ENCODE assay signal across 11 cellular contexts in the genomic region with DNA sequence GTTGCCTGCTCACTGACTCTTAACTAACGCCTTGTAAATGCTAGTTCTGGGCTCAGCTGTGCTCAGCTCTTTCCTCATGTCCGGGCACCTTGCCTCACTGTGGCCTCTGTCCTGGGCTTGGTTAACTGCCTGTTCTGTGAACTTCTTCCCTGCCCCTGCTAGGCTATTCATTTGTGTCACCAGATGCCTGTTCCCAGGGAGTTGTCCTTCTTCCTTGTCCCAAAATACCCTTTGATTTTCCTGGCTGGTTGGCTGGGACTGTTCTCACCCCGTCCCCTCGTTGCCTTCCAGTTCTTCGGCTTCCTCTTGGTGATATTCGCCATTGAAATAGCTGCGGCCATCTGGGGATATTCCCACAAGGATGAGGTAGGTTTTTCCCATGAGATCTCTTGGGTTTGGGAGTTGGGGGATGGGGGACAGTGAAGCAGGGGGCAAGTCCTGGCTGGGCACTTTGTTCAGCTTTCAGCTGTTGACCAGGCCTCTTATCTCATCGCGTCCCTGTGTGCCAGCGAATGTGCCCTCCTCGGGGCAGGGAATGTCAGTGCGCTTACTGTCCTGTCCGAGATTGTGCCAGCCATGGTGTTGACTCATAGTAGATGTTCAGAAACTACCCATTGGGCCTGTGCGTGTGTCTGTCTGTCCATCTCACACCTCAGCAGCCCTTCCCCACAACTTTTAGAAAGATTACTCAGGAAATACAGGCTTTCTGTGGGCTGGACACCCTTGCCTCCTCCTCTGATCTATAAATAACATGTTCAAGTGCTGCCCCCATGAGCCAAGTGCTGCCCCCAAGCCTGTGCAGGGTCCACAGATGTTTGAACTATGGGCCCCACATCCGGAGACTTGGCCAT. TPM values are rescaled to one million over a fixed set of nuclear protein-coding genes. Genes with fewer than 3 reads are reported as not detected.
DNase-seq lines count a peak whose midpoint lies in the region; ATAC-seq, FAIRE-seq and TF ChIP-seq lines count a peak whose summit lies in the region.
"Had no signal": no experiment of that assay in that cellular context is flagged by ENCODE, and none has a peak within 500 bp of the region (broad histone marks: within the 10 kb centered on the region; RNA-seq: fewer than 3 reads in every experiment).

No MANE protein-coding gene starts in this region.

- H3K9ac ChIP-seq in endothelial cell of umbilical vein (replicated peaks; ENCODE audit: extremely low read depth, insufficient read depth, low read length) (no peak overlapping the region), muscle layer of colon (ENCODE audit: low read length) (peak overlapping the region; percentile 7)
- H3K9ac ChIP-seq: GM23248 had no signal

- peaks cover 48% of the 10 kb centered on the region for H3K79me2 ChIP-seq in endothelial cell of umbilical vein (ENCODE audit: control insufficient read depth, insufficient read depth, low read length)

- H3K27me3 ChIP-seq in endothelial cell of umbilical vein (ENCODE audit: control insufficient read depth in 2 of 2, insufficient read depth in 2 of 2, low read length in 2 of 2) (no peaks in the 10 kb centered on the region), muscle layer of colon (ENCODE audit: control insufficient read depth in 1 of 2, insufficient read depth in 2 of 2, low read length in 2 of 2) (no peaks in the 10 kb centered on the region), transverse colon (no peaks in the 10 kb centered on the region)

- no peaks in the 10 kb centered on the region for H4K20me1 ChIP-seq in endothelial cell of umbilical vein (replicated peaks; ENCODE audit: control insufficient read depth, extremely low read depth, insufficient read depth, low read length)

- no peaks in the 10 kb centered on the region for H3K9me3 Mint-ChIP-seq in activated CD4-positive, alpha-beta T cell treated with anti-CD3 and anti-CD28 coated beads, Interleukin-2, amount 10 ng/mL, durations not matched to agents 24 days and 14 days

- H3K27ac ChIP-seq in endothelial cell of umbilical vein (ENCODE audit: insufficient read depth, low read depth, low read length) (peak overlapping the region; percentile 27), muscle layer of colon (ENCODE audit: low read depth, low read length) (peak overlapping the region; percentile 99), transverse colon (peak overlapping the region; percentile 93 to 97 (median 95))
- H3K27ac ChIP-seq: GM23248 had no signal

- H3K9me1 ChIP-seq in endothelial cell of umbilical vein (replicated peaks; ENCODE audit: control insufficient read depth, extremely low read depth, insufficient read depth, low read length) = no peaks in the 10 kb centered on the region

- FAIRE-seq in endothelial cell of umbilical vein (lab: Jason Lieb, UNC) = peak; percentile 74
- FAIRE-seq: GM12878 had no signal

- H3K4me2 ChIP-seq in endothelial cell of umbilical vein (ENCODE audit: insufficient read depth, low read length) = no peak overlapping the region

- POLR2A ChIA-PET in endothelial cell of umbilical vein (lab: Charles Lee) = no interaction called here

- CTCF ChIA-PET in endothelial cell of umbilical vein (lab: Charles Lee) = interaction anchor here (3.9 kb wide), 1 partner anchor 38 kb away, joined by 19 read pairs; no protein-coding TSS in a partner anchor

- peaks cover 24% of the 10 kb centered on the region for H3K4me1 Mint-ChIP-seq in activated CD4-positive, alpha-beta T cell treated with anti-CD3 and anti-CD28 coated beads, Interleukin-2, amount 10 ng/mL, durations not matched to agents 24 days and 14 days

- intact Hi-C loops in activated CD4-positive, alpha-beta T cell treated with anti-CD3 and anti-CD28 coated beads, Interleukin-2, amount 10 ng/mL, durations not matched to agents 24 days and 14 days (cut with micrococcal nuclease) = loop anchor here (5.0 kb wide), 1 partner anchor 34 kb away; no protein-coding TSS in a partner anchor
- intact Hi-C loops in endothelial cell of umbilical vein (cut with micrococcal nuclease) = loop anchor here (2.0 to 5.0 kb wide), 2 partner anchors 39 to 44 kb away; no protein-coding TSS in a partner anchor
- intact Hi-C loops in transverse colon (cut with DNase I; ENCODE audit: low total_unique reads) = loop anchor here (5.0 kb wide), 1 partner anchor 36 kb away; no protein-coding TSS in a partner anchor
- intact Hi-C loops in sciatic nerve (cut with DNase I) = no loop called here

- TF ChIP-seq EP300 in transverse colon (IDR thresholded peaks at IDR 0.05; ENCODE audit: low read depth) = peak; percentile 82

- H3K4me1 ChIP-seq in endothelial cell of umbilical vein (ENCODE audit: control insufficient read depth, extremely low read depth, insufficient read depth, low read length) = peaks cover 60% of the 10 kb centered on the region
- H3K4me1 ChIP-seq in muscle layer of colon (ENCODE audit: insufficient read depth, low read length) = peaks cover 81% of the 10 kb centered on the region
- H3K4me1 ChIP-seq in transverse colon = peaks cover 72 to 81% (median 77%) of the 10 kb centered on the region in 4 donors

- H3K4me3 ChIP-seq in endothelial cell of umbilical vein (replicated peaks in 1 of 3; ENCODE audit: insufficient read depth in 1 of 3, low read depth in 1 of 3, low read length in 3 of 3) (no peak overlapping the region), muscle layer of colon (ENCODE audit: low read depth in 1 of 2, low read length in 2 of 2) (no peak overlapping the region), transverse colon (no peak overlapping the region)
- H3K4me3 ChIP-seq: GM12878, GM23248 had no signal

- no peak overlapping the region for H2AFZ ChIP-seq in endothelial cell of umbilical vein (ENCODE audit: low read depth, low read length)
- H2AFZ ChIP-seq: GM23248 had no signal

- H3K9me3 ChIP-seq in endothelial cell of umbilical vein (replicated peaks; ENCODE audit: control insufficient read depth, insufficient read depth, low read length) = no peaks in the 10 kb centered on the region
- H3K9me3 ChIP-seq in muscle layer of colon (ENCODE audit: low read length) = no peaks in the 10 kb centered on the region
- H3K9me3 ChIP-seq in transverse colon = no peaks in the 10 kb centered on the region

- no peak for DNase-seq in activated CD4-positive, alpha-beta T cell treated with anti-CD3 and anti-CD28 coated beads, Interleukin-2, amount 10 ng/mL, durations not matched to agents 24 days and 14 days
- DNase-seq in activated CD4-positive, alpha-beta T cell treated with anti-CD3 and anti-CD28 coated beads for 48 hours = no peak
- DNase-seq in endothelial cell of umbilical vein (ENCODE audit: low read depth, low spot score) (peak; percentile 37), transverse colon (peak; percentile 82), sciatic nerve (ENCODE audit: low spot score) (no peak), NCI-H2171 (lab: John Stamatoyannopoulos, UW) (no peak)
- DNase-seq: NCI-H510A had no signal

- H3K27ac Mint-ChIP-seq in activated CD4-positive, alpha-beta T cell treated with anti-CD3 and anti-CD28 coated beads, Interleukin-2, amount 10 ng/mL, durations not matched to agents 24 days and 14 days = peak overlapping the region; percentile 17

- BruUV-seq in endothelial cell of umbilical vein (replicated peaks; lab: Mats Ljungman, UMichigan) = no TSS peak

- no peak for ATAC-seq in sciatic nerve
- ATAC-seq in GM21447 (IDR thresholded peaks at IDR 0.05; ENCODE audit: unreplicated experiment) = no peak
- ATAC-seq: GM12878 had no signal

- in situ Hi-C loops in transverse colon (cut with MboI; ENCODE audit: low pct_ligation_motif_present in 1 of 4, low pct_unique_long_range_greater_than_20kb in 1 of 4, low sequenced_read_pairs in 3 of 4) = no loop called here

- H3K4me3 Mint-ChIP-seq in activated CD4-positive, alpha-beta T cell treated with anti-CD3 and anti-CD28 coated beads, Interleukin-2, amount 10 ng/mL, durations not matched to agents 24 days and 14 days = no peak overlapping the region

- peaks cover 7% of the 10 kb centered on the region for H3K36me3 Mint-ChIP-seq in activated CD4-positive, alpha-beta T cell treated with anti-CD3 and anti-CD28 coated beads, Interleukin-2, amount 10 ng/mL, durations not matched to agents 24 days and 14 days (ENCODE audit: low read depth)

- H3K36me3 ChIP-seq in endothelial cell of umbilical vein (ENCODE audit: control insufficient read depth in 2 of 2, extremely low read depth in 1 of 2, insufficient read depth in 2 of 2, low read length in 2 of 2) = peaks cover 19 to 36% of the 10 kb centered on the region in 2 experiments
- peaks cover 35% of the 10 kb centered on the region for H3K36me3 ChIP-seq in muscle layer of colon (ENCODE audit: insufficient read depth, low read length)
- H3K36me3 ChIP-seq in transverse colon = peaks cover 0 to 24% (median 7%) of the 10 kb centered on the region in 4 donors

- dilution Hi-C loops in endothelial cell of umbilical vein (cut with MboI; ENCODE audit: extremely low pct_ligation_motif_present, low sequenced_read_pairs) = no loop called here

- WGBS in transverse colon (ENCODE audit: low coverage in 1 of 2), 2 donors = 40 to 67% methylated on average over 8 to 15 of the region's 15 CpGs

- TF ChIP-seq CTCF in endothelial cell of umbilical vein (IDR thresholded peaks at IDR 0.05; ENCODE audit: extremely low read depth in 1 of 2, insufficient read depth in 1 of 2, low read depth in 1 of 2, low read length in 2 of 2) (peak in 1 of 2 donors; percentile 1), transverse colon (IDR thresholded peaks at IDR 0.05) (peak in 1 of 5 experiments; percentile 9)

- TF ChIP-seq POLR2A in endothelial cell of umbilical vein (IDR thresholded peaks at IDR 0.05; ENCODE audit: low read depth, low read length) (no peak), transverse colon (IDR thresholded peaks at IDR 0.05) (peak; percentile 64)

- peaks cover 3% of the 10 kb centered on the region for H3K27me3 Mint-ChIP-seq in activated CD4-positive, alpha-beta T cell treated with anti-CD3 and anti-CD28 coated beads, Interleukin-2, amount 10 ng/mL, durations not matched to agents 24 days and 14 days

TF ChIP-seq in endothelial cell of umbilical vein, 7 proteins besides CTCF, POLR2A, EP300 and RAD21 (continues in another document):
- TF ChIP-seq GATA2 (IDR thresholded peaks at IDR 0.05; ENCODE audit: insufficient read depth, insufficient read length, low read depth, low read length) (no peak), FOS (IDR thresholded peaks at IDR 0.05; ENCODE audit: borderline replicate concordance, insufficient read depth, low read length) (no peak)

RNA-seq across cellular contexts. Expression of a gene that starts 33.1 kb away (rescaled TPM):
- total RNA-seq in activated CD4-positive, alpha-beta T cell treated with anti-CD3 and anti-CD28 coated beads, Interleukin-2, amount 10 ng/mL, durations not matched to agents 24 days and 14 days = 35.6 and 40.5 TPM in 2 replicates
- total RNA-seq in endothelial cell of umbilical vein (379 and 504 TPM in 2 replicates), transverse colon (100 to 1,000 TPM; 207 to 668 (median 481) TPM), sciatic nerve (554 TPM)
- polyA plus RNA-seq in endothelial cell of umbilical vein = 943 and 1,225 TPM in 2 replicates
- 972 and 1,213 TPM in 2 replicates for polyA plus RNA-seq in endothelial cell of umbilical vein (2011; cell fraction: cytosol; rRNA removed)
- polyA plus RNA-seq in endothelial cell of umbilical vein (2011; cell fraction: nucleus; rRNA removed) = 481 and 655 TPM in 2 replicates
- 1,387 and 1,527 TPM in 2 replicates for polyA plus RNA-seq in endothelial cell of umbilical vein (2012)
- polyA minus RNA-seq in endothelial cell of umbilical vein = 848 and 909 TPM in 2 replicates
- 79.2 TPM for polyA minus RNA-seq in endothelial cell of umbilical vein (2011; cell fraction: cytosol; rRNA and poly(A)+ RNA removed)
- 148 and 194 TPM in 2 replicates for polyA minus RNA-seq in endothelial cell of umbilical vein (2011; cell fraction: nucleus; rRNA and poly(A)+ RNA removed)

Comparison
In these comparisons a context has a peak if more than half of its experiments do, and no peak if none do; other contexts are left out.
1. DNase-seq: peak in endothelial cell of umbilical vein (single experiment) and transverse colon (single experiment); none in activated CD4-positive, alpha-beta T cell treated with anti-CD3 and anti-CD28 coated beads, Interleukin-2, amount 10 ng/mL, durations not matched to agents 24 days and 14 days (single experiment), activated CD4-positive, alpha-beta T cell treated with anti-CD3 and anti-CD28 coated beads for 48 hours (single experiment), sciatic nerve (single experiment) and NCI-H2171 (single experiment).
2. H3K27ac ChIP-seq: peak in every context shown above with its lines; median percentile 99 in muscle layer of colon; 95 in transverse colon; 27 in endothelial cell of umbilical vein.